1 cellular context compared by ENCODE assay signal in genomic region chrX:14027511-14028019, GRCh38.
TF ChIP-seq lines count a peak whose summit lies in the region.

No MANE protein-coding gene starts in this region.

TF ChIP-seq in K562, 482 proteins besides CTCF, POLR2A, EP300 and RAD21 (continued from another document):
- TF ChIP-seq ZBTB12 (CRISPR knock-in tag; IDR thresholded peaks at IDR 0.05) (no peak), SNRNP70 (optimal IDR thresholded peaks at IDR 0.05; ENCODE audit: low read depth, low read length) (no peak), MNT (conservative IDR thresholded peaks at IDR 0.05) (0 out of 4 replicates have a peak, but pooled peaks of 1 of the 2 experiments have one; percentile 10), SMARCB1 (IDR thresholded peaks at IDR 0.05; ENCODE audit: insufficient read length, low read depth) (no peak), TAL1 (IDR thresholded peaks at IDR 0.05) (no peak), FOXO4 (CRISPR knock-in tag; IDR thresholded peaks at IDR 0.05) (no peak), FOSL1 (tag; conservative IDR thresholded peaks at IDR 0.05) (peak; percentile 50; the same call in 1 of the 2 replicates), ZNF655 (CRISPR knock-in tag; IDR thresholded peaks at IDR 0.05) (no peak), SNAPC5 (CRISPR knock-in tag; IDR thresholded peaks at IDR 0.05) (no peak), SRSF3 (IDR thresholded peaks at IDR 0.05; ENCODE audit: insufficient read depth, low read length) (no peak), COPS2 (conservative IDR thresholded peaks at IDR 0.05) (no peak), MLLT1 (IDR thresholded peaks at IDR 0.05) (no peak), ETV1 (tag; conservative IDR thresholded peaks at IDR 0.05; ENCODE audit: low read depth) (no peak), ZNF133 (CRISPR knock-in tag; IDR thresholded peaks at IDR 0.05) (no peak), ZBED1 (IDR thresholded peaks at IDR 0.05) (no peak), PHB (CRISPR knock-in tag; IDR thresholded peaks at IDR 0.05) (no peak)
TF ChIP-seq in K562: peak in this region for 9.
